In the genomic region with DNA sequence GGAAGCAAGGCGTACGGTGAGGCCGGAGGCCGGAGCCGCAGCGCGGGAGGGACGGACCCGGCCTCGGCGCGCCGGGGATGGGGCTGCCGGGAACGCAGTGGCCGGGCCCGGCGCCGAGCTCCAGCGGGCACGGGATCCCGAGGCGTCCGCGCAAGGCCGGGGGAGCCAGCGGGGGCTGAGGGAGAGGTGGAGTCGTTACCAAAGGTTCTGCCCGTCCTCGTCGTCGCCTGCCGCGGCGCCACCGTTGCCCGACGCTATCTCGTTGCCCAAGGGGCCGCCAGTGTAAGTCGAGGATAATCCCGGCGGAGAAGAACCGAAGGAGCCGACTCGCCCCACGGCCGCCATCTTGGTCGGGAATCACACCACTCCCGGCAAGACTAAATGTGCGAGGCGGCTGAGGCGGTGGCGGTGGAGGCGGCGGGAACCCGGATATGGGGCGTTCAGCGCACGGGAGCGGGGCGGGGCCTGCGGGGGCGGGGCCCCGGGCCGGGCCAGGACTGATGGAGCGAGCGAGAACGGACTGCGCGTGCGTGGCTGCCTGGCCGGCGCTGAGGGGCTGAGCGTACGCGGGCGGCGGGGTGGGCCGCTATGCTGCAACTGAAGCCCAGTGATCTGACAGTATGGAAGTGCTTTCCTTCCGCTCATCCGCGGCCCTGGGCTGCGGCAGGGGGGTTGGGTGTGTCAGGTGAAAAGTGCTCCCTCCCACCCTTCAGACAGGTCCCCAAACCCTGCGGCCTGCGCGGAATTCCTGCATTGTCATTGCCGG, we compare ENCODE assay signal across 8 cellular contexts. TPM values are rescaled to one million over a fixed set of nuclear protein-coding genes. Genes with fewer than 3 reads are reported as not detected.
A peak's percentile ranks its signal among the peaks of the same experiment; 100 is the strongest.
DNase-seq lines count a peak whose midpoint lies in the region; ATAC-seq and TF ChIP-seq lines count a peak whose summit lies in the region.

A gene (minus strand): TSS at position 433 of the 766 bp plus-strand sequence. CDS start 88 bp downstream, at position 345.

- H3K4me3 ChIP-seq in AG09309 (ENCODE audit: control insufficient read depth, low read depth, low read length), result peak within 1 kb of the TSS; percentile 87

- DNase-seq in AG09309 (ENCODE audit: low read depth), result peak; percentile 52
- peak; percentile 73 for DNase-seq in NCI-H345 treated with DMSO at 0.1 percent for 48 hours (lab: John Stamatoyannopoulos, UW; ENCODE audit: unreplicated experiment)
- DNase-seq in activated CD4-positive, CD25-positive, alpha-beta regulatory T cell (lab: John Stamatoyannopoulos, UW), result peak; percentile 86 to 89 (median 87)
- DNase-seq in caudate nucleus (lab: John Stamatoyannopoulos, UW), result peak in 60 of 61 donors; percentile 53 to 96 (median 88)
- DNase-seq in immature natural killer cell, result peak; percentile 92 to 94 (median 93)
- DNase-seq in smooth muscle cell of the brain vasculature (ENCODE audit: low read depth, low spot score), result peak; percentile 78

- no peaks in the 10 kb centered on the region for H3K36me3 Mint-ChIP-seq in immature natural killer cell

- peaks cover 0 to 11% (median 0%) of the 10 kb centered on the region in 3 donors for H3K27me3 Mint-ChIP-seq in immature natural killer cell (ENCODE audit: low read depth in 3 of 3)

- peaks cover 23 to 36% of the 10 kb centered on the region in 2 donors for H3K4me1 Mint-ChIP-seq in immature natural killer cell

- H3K4me3 Mint-ChIP-seq in immature natural killer cell, result peak within 1 kb of the TSS; percentile 90 to 96 (median 92)

- ATAC-seq in GM19035 (IDR thresholded peaks at IDR 0.05; ENCODE audit: unreplicated experiment) (peak; percentile 87), HG03342 (IDR thresholded peaks at IDR 0.05; ENCODE audit: unreplicated experiment) (peak; percentile 84)

- peak within 1 kb of the TSS; percentile 78 to 94 (median 90) for H3K27ac Mint-ChIP-seq in immature natural killer cell

- TF ChIP-seq CTCF in AG09309 (IDR thresholded peaks at IDR 0.05; ENCODE audit: control insufficient read depth, insufficient read depth, low read depth, low read length, missing control alignments), result no peak

- peak within 1 kb of the TSS; percentile 94 for H3K27ac ChIP-seq in caudate nucleus (ENCODE audit: low read depth, low read length)

- H3K9me3 Mint-ChIP-seq in immature natural killer cell, result no peaks in the 10 kb centered on the region

RNA-seq across cellular contexts. Expression of the gene that starts here (rescaled TPM):
- 10 to 100 TPM; 25.4 to 30.8 (median 26.8) TPM for polyA plus RNA-seq in immature natural killer cell

Comparison
In these comparisons a context has a peak if more than half of its experiments do, and no peak if none do; other contexts are left out.
1. Peak in every context shown above with its lines: DNase-seq, ATAC-seq, H3K4me3 ChIP-seq and H3K27ac ChIP-seq.